ENCODE assay signal across 31 cellular contexts in genomic region chr17:42879596-42879985, GRCh38. TPM values are rescaled to one million over a fixed set of nuclear protein-coding genes. Genes with fewer than 3 reads are reported as not detected.
DNase-seq lines count a peak whose midpoint lies in the region; ATAC-seq lines count a peak whose summit lies in the region.
"Had no signal": no experiment of that assay in that cellular context is flagged by ENCODE, and none has a peak within 500 bp of the region (broad histone marks: within the 10 kb centered on the region; RNA-seq: fewer than 3 reads in every experiment).

No MANE protein-coding gene starts in this region.

- H2AFZ ChIP-seq in neuronal stem cell (ENCODE audit: low read length), result no peak overlapping the region

- no peak overlapping the region for H3K56ac ChIP-seq in mesendoderm (ENCODE audit: low read length)

- H3K4ac ChIP-seq in neuronal stem cell (ENCODE audit: low read length), result no peak overlapping the region
- H3K4ac ChIP-seq in mesendoderm (ENCODE audit: low read depth, low read length), result no peak overlapping the region

- H2BK12ac ChIP-seq in neuronal stem cell (ENCODE audit: low read length), result no peak overlapping the region

- H4K8ac ChIP-seq in neuronal stem cell (ENCODE audit: low read depth, low read length), result no peak overlapping the region
- no peak overlapping the region for H4K8ac ChIP-seq in mesendoderm (ENCODE audit: low read depth, low read length)

- DNase-seq in EL (peak; percentile 65), NCI-H226 (peak; percentile 22), fibroblast of peridontal ligament (ENCODE audit: extremely low read depth) (peak; percentile 6), neuronal stem cell (ENCODE audit: low spot score) (no peak), mesendoderm (no peak), NCI-H146 (lab: John Stamatoyannopoulos, UW) (no peak)
- DNase-seq in stimulated activated naive B cell treated with anti-CD40 and anti-IgM and Interleukin-4, amounts not matched to agents 10 μg/mL and 1 μg/mL and 100 μg/mL, for 72 hours, result no peak
- DNase-seq in natural killer cell treated with Interleukin-12 subunit alpha and Interleukin-12 subunit beta and Interleukin-15 and Interleukin-18, amount 100 ng/mL, for 72 hours (ENCODE audit: low spot score), result no peak
- DNase-seq: activated B cell treated with CpG ODN at 0.5 μM for 24 hours; activated CD4-positive, alpha-beta memory T cell treated with anti-CD3 and anti-CD28 coated beads, Interleukin-2, amount 10 ng/mL, durations not matched to agents 7 days and 5 days; activated gamma-delta T cell treated with Interleukin-2 at 50 U/mL for 16 hours; activated T-cell treated with anti-CD3 and anti-CD28 coated beads for 4 hours; amygdala; cerebellar nuclear complex; effector memory CD4-positive, alpha-beta T cell; hypothalamus; Kasumi-1; naive B cell; NCI-H1092; NCI-H2081; NCI-H510A treated with DMSO at 0.1 percent for 48 hours; pancreas; testis had no signal

- H2BK15ac ChIP-seq in neuronal stem cell (ENCODE audit: low read length) (peak overlapping the region; percentile 64), mesendoderm (replicated peaks; ENCODE audit: low read depth) (no peak overlapping the region)

- no peaks in the 10 kb centered on the region for H3K9me3 ChIP-seq in neuronal stem cell (replicated peaks in 1 of 2; ENCODE audit: control insufficient read depth in 2 of 2, insufficient read depth in 1 of 2, low read depth in 1 of 2, low read length in 2 of 2)
- H3K9me3 ChIP-seq: HAP-1, pancreas, testis had no signal

- H3K4me3 ChIP-seq in neuronal stem cell (ENCODE audit: low read length in 2 of 2) (no peak overlapping the region), mesendoderm (ENCODE audit: low read length) (no peak overlapping the region)
- H3K4me3 ChIP-seq: HAP-1, lung, pancreas, SK-N-MC, testis had no signal

- no peaks in the 10 kb centered on the region for H3K36me3 Mint-ChIP-seq in stimulated activated naive B cell treated with anti-CD40 and anti-IgM and Interleukin-4, amounts not matched to agents 10 μg/mL and 1 μg/mL and 100 μg/mL, for 72 hours
- H3K36me3 Mint-ChIP-seq in natural killer cell treated with Interleukin-12 subunit alpha and Interleukin-12 subunit beta and Interleukin-15 and Interleukin-18, amount 100 ng/mL, for 72 hours, result no peaks in the 10 kb centered on the region
- H3K36me3 Mint-ChIP-seq: CD14-positive monocyte, naive B cell had no signal

- H2BK5ac ChIP-seq in neuronal stem cell (ENCODE audit: low read length) (no peak overlapping the region), mesendoderm (ENCODE audit: low read length) (no peak overlapping the region)

- no peak overlapping the region for H3K23ac ChIP-seq in neuronal stem cell (ENCODE audit: low read depth, low read length, poor library complexity)
- no peak overlapping the region for H3K23ac ChIP-seq in mesendoderm (ENCODE audit: low read length)

- H3K4me2 ChIP-seq in neuronal stem cell (ENCODE audit: insufficient read depth, low read length, poor library complexity, severe bottlenecking), result no peak overlapping the region
- no peak overlapping the region for H3K4me2 ChIP-seq in mesendoderm (ENCODE audit: low read length)

- H3K27me3 Mint-ChIP-seq in stimulated activated naive B cell treated with anti-CD40 and anti-IgM and Interleukin-4, amounts not matched to agents 10 μg/mL and 1 μg/mL and 100 μg/mL, for 72 hours, result peaks cover 27 to 38% of the 10 kb centered on the region in 2 donors
- H3K27me3 Mint-ChIP-seq in natural killer cell treated with Interleukin-12 subunit alpha and Interleukin-12 subunit beta and Interleukin-15 and Interleukin-18, amount 100 ng/mL, for 72 hours, result peaks cover 12 to 14% of the 10 kb centered on the region in 2 donors

- H3K4me1 Mint-ChIP-seq in stimulated activated naive B cell treated with anti-CD40 and anti-IgM and Interleukin-4, amounts not matched to agents 10 μg/mL and 1 μg/mL and 100 μg/mL, for 72 hours, result no peaks in the 10 kb centered on the region
- no peaks in the 10 kb centered on the region for H3K4me1 Mint-ChIP-seq in natural killer cell treated with Interleukin-12 subunit alpha and Interleukin-12 subunit beta and Interleukin-15 and Interleukin-18, amount 100 ng/mL, for 72 hours (ENCODE audit: low read depth in 2 of 2)
- H3K4me1 Mint-ChIP-seq: activated B cell treated with CpG ODN at 0.5 μM for 24 hours; activated CD4-positive, alpha-beta memory T cell treated with anti-CD3 and anti-CD28 coated beads, Interleukin-2, amount 10 ng/mL, durations not matched to agents 7 days and 5 days had no signal

- H3K27ac Mint-ChIP-seq in stimulated activated naive B cell treated with anti-CD40 and anti-IgM and Interleukin-4, amounts not matched to agents 10 μg/mL and 1 μg/mL and 100 μg/mL, for 72 hours, result no peak overlapping the region
- no peak overlapping the region for H3K27ac Mint-ChIP-seq in natural killer cell treated with Interleukin-12 subunit alpha and Interleukin-12 subunit beta and Interleukin-15 and Interleukin-18, amount 100 ng/mL, for 72 hours
- H3K27ac Mint-ChIP-seq: activated B cell treated with CpG ODN at 0.5 μM for 24 hours; activated CD4-positive, alpha-beta memory T cell treated with anti-CD3 and anti-CD28 coated beads, Interleukin-2, amount 10 ng/mL, durations not matched to agents 7 days and 5 days; CD14-positive monocyte; naive B cell; T-helper 2 cell treated with Interferon-gamma antibody and Interleukin-4, amounts not matched to agents 5 μg/mL and 100 μg/mL, for 36 hours had no signal

- H2AK5ac ChIP-seq in neuronal stem cell (ENCODE audit: low read depth, low read length) (peak overlapping the region; percentile 83), mesendoderm (ENCODE audit: low read length) (no peak overlapping the region)

- H3K9me3 Mint-ChIP-seq in stimulated activated naive B cell treated with anti-CD40 and anti-IgM and Interleukin-4, amounts not matched to agents 10 μg/mL and 1 μg/mL and 100 μg/mL, for 72 hours, result no peaks in the 10 kb centered on the region
- no peaks in the 10 kb centered on the region for H3K9me3 Mint-ChIP-seq in natural killer cell treated with Interleukin-12 subunit alpha and Interleukin-12 subunit beta and Interleukin-15 and Interleukin-18, amount 100 ng/mL, for 72 hours
- H3K9me3 Mint-ChIP-seq: activated B cell treated with CpG ODN at 0.5 μM for 24 hours; activated CD4-positive, alpha-beta memory T cell treated with anti-CD3 and anti-CD28 coated beads, Interleukin-2, amount 10 ng/mL, durations not matched to agents 7 days and 5 days; naive B cell; T-helper 2 cell treated with Interferon-gamma antibody and Interleukin-4, amounts not matched to agents 5 μg/mL and 100 μg/mL, for 36 hours had no signal

- no peak overlapping the region for H3K27ac ChIP-seq in neuronal stem cell (replicated peaks; ENCODE audit: low read length)
- H3K27ac ChIP-seq in mesendoderm (ENCODE audit: low read depth, low read length), result no peak overlapping the region
- H3K27ac ChIP-seq: pancreas, SK-N-MC, testis had no signal

- no peak overlapping the region for H4K91ac ChIP-seq in neuronal stem cell (ENCODE audit: low read depth, low read length, poor library complexity)

- no peak overlapping the region for H3K9ac ChIP-seq in neuronal stem cell (ENCODE audit: low read depth, low read length, poor library complexity)
- no peak overlapping the region for H3K9ac ChIP-seq in mesendoderm (ENCODE audit: low read length)

- H3K18ac ChIP-seq in neuronal stem cell (ENCODE audit: low read length) (no peak overlapping the region), mesendoderm (ENCODE audit: low read length) (no peak overlapping the region)

- H3K79me1 ChIP-seq in neuronal stem cell (ENCODE audit: low read depth, low read length) (no peaks in the 10 kb centered on the region), mesendoderm (ENCODE audit: low read length) (no peaks in the 10 kb centered on the region)

- H3K27me3 ChIP-seq in neuronal stem cell (ENCODE audit: control insufficient read depth in 3 of 3, insufficient read depth in 3 of 3, low read depth in 1 of 3, low read length in 3 of 3) (peaks cover 0 to 55% (median 4%) of the 10 kb centered on the region in 3 experiments), mesendoderm (ENCODE audit: insufficient read depth, low read length, poor library complexity) (no peaks in the 10 kb centered on the region)
- H3K27me3 ChIP-seq: pancreas, testis had no signal

- no peak overlapping the region for H4K5ac ChIP-seq in mesendoderm (ENCODE audit: low read length)

- no peaks in the 10 kb centered on the region for H3K79me2 ChIP-seq in mesendoderm (ENCODE audit: control insufficient read depth, insufficient read depth, low read length)

- WGBS in neuronal stem cell (ENCODE audit: extremely low coverage in 2 of 2, insufficient read length in 2 of 2, insufficient replicate concordance in 1 of 2), 2 donors, result no CpG with 5 or more reads among the region's 6 CpGs
- no CpG with 5 or more reads among the region's 6 CpGs for WGBS in mesendoderm (ENCODE audit: extremely low coverage, insufficient coverage, low lambda C conversion rate)

- H3K4me3 Mint-ChIP-seq in stimulated activated naive B cell treated with anti-CD40 and anti-IgM and Interleukin-4, amounts not matched to agents 10 μg/mL and 1 μg/mL and 100 μg/mL, for 72 hours, result no peak overlapping the region
- H3K4me3 Mint-ChIP-seq in natural killer cell treated with Interleukin-12 subunit alpha and Interleukin-12 subunit beta and Interleukin-15 and Interleukin-18, amount 100 ng/mL, for 72 hours, result no peak overlapping the region
- H3K4me3 Mint-ChIP-seq: activated B cell treated with CpG ODN at 0.5 μM for 24 hours; activated CD4-positive, alpha-beta memory T cell treated with anti-CD3 and anti-CD28 coated beads, Interleukin-2, amount 10 ng/mL, durations not matched to agents 7 days and 5 days; CD14-positive monocyte; naive B cell; T-helper 2 cell treated with Interferon-gamma antibody and Interleukin-4, amounts not matched to agents 5 μg/mL and 100 μg/mL, for 36 hours had no signal

- no peak overlapping the region for H3K14ac ChIP-seq in neuronal stem cell (ENCODE audit: low read length)

- H3K4me1 ChIP-seq in neuronal stem cell (ENCODE audit: control insufficient read depth in 2 of 2, insufficient read depth in 1 of 2, low read depth in 1 of 2, low read length in 2 of 2) (peaks cover 4 to 5% of the 10 kb centered on the region in 2 donors), mesendoderm (ENCODE audit: control insufficient read depth, low read depth, low read length) (no peaks in the 10 kb centered on the region)
- H3K4me1 ChIP-seq: HAP-1, pancreas, testis had no signal

- ATAC-seq in stimulated activated naive B cell treated with anti-CD40 and anti-IgM and Interleukin-4, amounts not matched to agents 10 μg/mL and 1 μg/mL and 100 μg/mL, for 72 hours (replicated peaks), result no peak
- ATAC-seq in natural killer cell treated with Interleukin-12 subunit alpha and Interleukin-12 subunit beta and Interleukin-15 and Interleukin-18, amount 100 ng/mL, for 72 hours, result no peak
- ATAC-seq: pancreas, sciatic nerve had no signal

- no peaks in the 10 kb centered on the region for H3K36me3 ChIP-seq in neuronal stem cell (replicated peaks in 1 of 2; ENCODE audit: control insufficient read depth in 2 of 2, insufficient read depth in 2 of 2, low read length in 2 of 2)
- no peaks in the 10 kb centered on the region for H3K36me3 ChIP-seq in mesendoderm (ENCODE audit: control insufficient read depth, insufficient read depth, low read length)
- H3K36me3 ChIP-seq: HAP-1, pancreas had no signal

- H2BK120ac ChIP-seq in neuronal stem cell (ENCODE audit: low read depth, low read length), result no peak overlapping the region
- H2BK120ac ChIP-seq in mesendoderm (ENCODE audit: low read depth, low read length), result no peak overlapping the region

RNA-seq across cellular contexts. Expression of gene G6PC1, which starts 21.0 kb away (rescaled TPM):
- not detected for polyA plus RNA-seq in neuronal stem cell (2013, experiment 1 of 2)
- polyA plus RNA-seq in neuronal stem cell (2013, experiment 2 of 2), result not detected
- polyA plus RNA-seq in mesendoderm (2013, experiment 1 of 2), result not detected
- polyA plus RNA-seq in mesendoderm (2013, experiment 2 of 2), result not detected
- total RNA-seq in natural killer cell treated with Interleukin-12 subunit alpha and Interleukin-12 subunit beta and Interleukin-15 and Interleukin-18, amount 100 ng/mL, for 72 hours, result not detected
- total RNA-seq: activated B cell treated with CpG ODN at 0.5 μM for 24 hours; activated CD4-positive, alpha-beta memory T cell treated with anti-CD3 and anti-CD28 coated beads, Interleukin-2, amount 10 ng/mL, durations not matched to agents 7 days and 5 days; RPMI7951; sciatic nerve had no signal
- polyA plus RNA-seq: CD14-positive monocyte, keratinocyte, lung had no signal

RNA-seq across cellular contexts. Expression of gene AOC3, which starts 28.6 kb away (rescaled TPM):
- polyA plus RNA-seq in neuronal stem cell (2013, experiment 1 of 2), result 1.4 TPM
- 1.5 TPM for polyA plus RNA-seq in neuronal stem cell (2013, experiment 2 of 2)
- polyA plus RNA-seq in mesendoderm (2013, experiment 1 of 2), result 0.56 TPM
- polyA plus RNA-seq in mesendoderm (2013, experiment 2 of 2), result 0.66 TPM
- total RNA-seq in natural killer cell treated with Interleukin-12 subunit alpha and Interleukin-12 subunit beta and Interleukin-15 and Interleukin-18, amount 100 ng/mL, for 72 hours, result 1 to 10 TPM; 1.8 to 2.7 TPM
- total RNA-seq: RPMI7951 had no signal
- polyA plus RNA-seq: CD14-positive monocyte had no signal

RNA-seq across cellular contexts. Expression of gene AOC2, which starts 35.2 kb away (rescaled TPM):
- polyA plus RNA-seq in neuronal stem cell (2013, experiment 1 of 2), result 1.5 TPM
- 1.7 TPM for polyA plus RNA-seq in neuronal stem cell (2013, experiment 2 of 2)
- polyA plus RNA-seq in mesendoderm (2013, experiment 1 of 2), result 1.0 TPM
- 1.0 TPM for polyA plus RNA-seq in mesendoderm (2013, experiment 2 of 2)
- 1 to 10 TPM; 3.5 to 5.3 TPM for total RNA-seq in natural killer cell treated with Interleukin-12 subunit alpha and Interleukin-12 subunit beta and Interleukin-15 and Interleukin-18, amount 100 ng/mL, for 72 hours

RNA-seq across cellular contexts. Expression of gene PSME3, which starts 46.4 kb away (rescaled TPM):
- polyA plus RNA-seq in neuronal stem cell (2013, experiment 1 of 2), result 84.7 TPM
- polyA plus RNA-seq in neuronal stem cell (2013, experiment 2 of 2), result 84.5 TPM
- polyA plus RNA-seq in mesendoderm (2013, experiment 1 of 2), result 276 TPM
- 278 TPM for polyA plus RNA-seq in mesendoderm (2013, experiment 2 of 2)
- total RNA-seq in natural killer cell treated with Interleukin-12 subunit alpha and Interleukin-12 subunit beta and Interleukin-15 and Interleukin-18, amount 100 ng/mL, for 72 hours, result 100 to 1,000 TPM; 152 to 251 TPM

RNA-seq across cellular contexts. Expression of gene BECN1, which starts 55.5 kb away (rescaled TPM):
- polyA plus RNA-seq in neuronal stem cell (2013, experiment 1 of 2), result 28.8 TPM
- polyA plus RNA-seq in neuronal stem cell (2013, experiment 2 of 2), result 27.6 TPM
- polyA plus RNA-seq in mesendoderm (2013, experiment 1 of 2), result 39.1 TPM
- polyA plus RNA-seq in mesendoderm (2013, experiment 2 of 2), result 38.3 TPM
- 100 to 1,000 TPM; 106 to 134 TPM for total RNA-seq in natural killer cell treated with Interleukin-12 subunit alpha and Interleukin-12 subunit beta and Interleukin-15 and Interleukin-18, amount 100 ng/mL, for 72 hours

Comparison
In these comparisons a context has a peak if more than half of its experiments do, and no peak if none do; other contexts are left out.
1. DNase-seq: peak in EL (single experiment), NCI-H226 (single experiment) and fibroblast of peridontal ligament (single experiment); none in neuronal stem cell (single experiment), mesendoderm (single experiment), NCI-H146 (single experiment), stimulated activated naive B cell treated with anti-CD40 and anti-IgM and Interleukin-4, amounts not matched to agents 10 μg/mL and 1 μg/mL and 100 μg/mL, for 72 hours (single experiment) and natural killer cell treated with Interleukin-12 subunit alpha and Interleukin-12 subunit beta and Interleukin-15 and Interleukin-18, amount 100 ng/mL, for 72 hours (single experiment).